19 cellular contexts compared by ENCODE assay signal in genomic region chr4:8084712-8085490, GRCh38.
"Had no signal": no experiment of that assay in that cellular context is flagged by ENCODE, and none has a peak within 500 bp of the region (broad histone marks: within the 10 kb centered on the region; RNA-seq: fewer than 3 reads in every experiment).

No MANE protein-coding gene starts in this region.

- H3K4me3 ChIP-seq: esophagus squamous epithelium, right atrium auricular region, sigmoid colon, skin epidermis, testis, tibial nerve, upper lobe of right lung, vagina had no signal

- DNase-seq: effector memory CD8-positive, alpha-beta T cell; esophagus squamous epithelium; foreskin fibroblast; immature natural killer cell; left colon; naive thymus-derived CD4-positive, alpha-beta T cell; nephron progenitor cell; sigmoid colon; stimulated activated CD4-positive, alpha-beta T cell treated with anti-CD3 and anti-CD28 coated beads, Interleukin-2, amount 100 ng/mL, for 24 hours; stimulated activated CD4-positive, alpha-beta T cell treated with anti-CD3 and anti-CD28 coated beads, Interleukin-4, amount 100 ng/mL, for 4 hours; stimulated activated naive B cell treated with anti-CD40 and anti-IgM and Interleukin-4, amounts not matched to agents 10 μg/mL and 1 μg/mL and 100 μg/mL, for 72 hours; stimulated activated naive CD8-positive, alpha-beta T cell treated with anti-CD3 and anti-CD28 coated beads, Interleukin-15, amount 100 ng/mL, for 72 hours; testis; upper lobe of right lung had no signal

- H3K36me3 ChIP-seq: neutrophil, right atrium auricular region, sigmoid colon, tibial nerve, upper lobe of right lung, vagina had no signal

- H3K27ac ChIP-seq: esophagus squamous epithelium, neutrophil, right atrium auricular region, sigmoid colon, skin epidermis, testis, tibial nerve, upper lobe of right lung, vagina had no signal

- ATAC-seq: effector memory CD8-positive, alpha-beta T cell; left colon; naive thymus-derived CD4-positive, alpha-beta T cell; stimulated activated naive CD8-positive, alpha-beta T cell treated with anti-CD3 and anti-CD28 coated beads, Interleukin-15, amount 100 ng/mL, for 72 hours; upper lobe of right lung had no signal

- H3K9me3 ChIP-seq: esophagus squamous epithelium, neutrophil, right atrium auricular region, sigmoid colon, testis, tibial nerve, upper lobe of right lung, vagina had no signal

- H3K27me3 ChIP-seq: esophagus squamous epithelium, right atrium auricular region, sigmoid colon, testis, tibial nerve, upper lobe of right lung, vagina had no signal

- H3K4me1 ChIP-seq: sigmoid colon, testis, upper lobe of right lung, vagina had no signal
